1 cellular context compared by ENCODE assay signal in the genomic region with DNA sequence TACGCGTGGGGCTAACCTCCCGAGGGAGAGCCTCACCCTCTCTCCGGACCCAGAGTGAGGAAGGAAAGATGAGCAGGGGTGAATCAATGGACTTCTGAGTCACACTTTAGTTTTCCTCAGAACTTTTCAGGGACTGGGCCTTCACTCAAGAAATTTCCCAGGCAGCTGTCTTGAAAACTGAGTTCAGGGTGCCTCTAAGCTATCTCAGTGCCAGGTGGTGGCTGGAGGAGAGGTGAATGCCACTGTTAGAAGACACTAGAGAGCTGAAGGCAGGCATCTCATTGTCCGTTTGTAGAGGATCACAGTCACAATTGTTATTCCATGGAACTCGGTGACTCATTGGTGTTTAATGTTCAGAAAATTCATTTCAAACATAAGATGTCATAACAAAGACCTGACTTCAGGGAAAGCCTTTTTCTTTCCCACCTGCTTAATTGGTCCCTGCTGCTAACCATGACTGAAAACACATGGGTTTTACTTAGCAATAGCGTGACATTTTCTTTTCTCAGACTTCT.
TF ChIP-seq lines count a peak whose summit lies in the region.

No MANE protein-coding gene starts in this region.

TF ChIP-seq in SK-N-SH treated with all-trans-retinoic acid at 6 μM for 48 hours, 23 proteins besides CTCF, POLR2A, EP300 and RAD21:
- TF ChIP-seq, protein P1, sequence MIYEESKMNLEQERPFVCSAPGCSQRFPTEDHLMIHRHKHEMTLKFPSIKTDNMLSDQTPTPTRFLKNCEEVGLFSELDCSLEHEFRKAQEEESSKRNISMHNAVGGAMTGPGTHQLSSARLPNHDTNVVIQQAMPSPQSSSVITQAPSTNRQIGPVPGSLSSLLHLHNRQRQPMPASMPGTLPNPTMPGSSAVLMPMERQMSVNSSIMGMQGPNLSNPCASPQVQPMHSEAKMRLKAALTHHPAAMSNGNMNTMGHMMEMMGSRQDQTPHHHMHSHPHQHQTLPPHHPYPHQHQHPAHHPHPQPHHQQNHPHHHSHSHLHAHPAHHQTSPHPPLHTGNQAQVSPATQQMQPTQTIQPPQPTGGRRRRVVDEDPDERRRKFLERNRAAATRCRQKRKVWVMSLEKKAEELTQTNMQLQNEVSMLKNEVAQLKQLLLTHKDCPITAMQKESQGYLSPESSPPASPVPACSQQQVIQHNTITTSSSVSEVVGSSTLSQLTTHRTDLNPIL (CRISPR knock-in tag; IDR thresholded peaks at IDR 0.05; ENCODE audit: low read depth): no peak
- TF ChIP-seq ZNF8 (CRISPR knock-in tag; IDR thresholded peaks at IDR 0.05): no peak
- no peak for TF ChIP-seq ZC3H10 (CRISPR knock-in tag; IDR thresholded peaks at IDR 0.05)
- no peak for TF ChIP-seq ZNF70 (CRISPR knock-in tag; IDR thresholded peaks at IDR 0.05)
- no peak for TF ChIP-seq CSDC2 (CRISPR knock-in tag; IDR thresholded peaks at IDR 0.05)
- no peak for TF ChIP-seq PPARA (CRISPR knock-in tag; IDR thresholded peaks at IDR 0.05; ENCODE audit: borderline replicate concordance)
- TF ChIP-seq, protein P2, sequence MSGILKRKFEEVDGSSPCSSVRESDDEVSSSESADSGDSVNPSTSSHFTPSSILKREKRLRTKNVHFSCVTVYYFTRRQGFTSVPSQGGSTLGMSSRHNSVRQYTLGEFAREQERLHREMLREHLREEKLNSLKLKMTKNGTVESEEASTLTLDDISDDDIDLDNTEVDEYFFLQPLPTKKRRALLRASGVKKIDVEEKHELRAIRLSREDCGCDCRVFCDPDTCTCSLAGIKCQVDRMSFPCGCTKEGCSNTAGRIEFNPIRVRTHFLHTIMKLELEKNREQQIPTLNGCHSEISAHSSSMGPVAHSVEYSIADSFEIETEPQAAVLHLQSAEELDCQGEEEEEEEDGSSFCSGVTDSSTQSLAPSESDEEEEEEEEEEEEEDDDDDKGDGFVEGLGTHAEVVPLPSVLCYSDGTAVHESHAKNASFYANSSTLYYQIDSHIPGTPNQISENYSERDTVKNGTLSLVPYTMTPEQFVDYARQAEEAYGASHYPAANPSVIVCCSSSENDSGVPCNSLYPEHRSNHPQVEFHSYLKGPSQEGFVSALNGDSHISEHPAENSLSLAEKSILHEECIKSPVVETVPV (CRISPR knock-in tag; IDR thresholded peaks at IDR 0.05): no peak
- TF ChIP-seq TCF4 (CRISPR knock-in tag; IDR thresholded peaks at IDR 0.05; ENCODE audit: borderline replicate concordance): no peak
- no peak for TF ChIP-seq POU6F1 (CRISPR knock-in tag; IDR thresholded peaks at IDR 0.05; ENCODE audit: borderline replicate concordance, low read depth)
- TF ChIP-seq TOX (CRISPR knock-in tag; IDR thresholded peaks at IDR 0.05; ENCODE audit: borderline replicate concordance): no peak
- TF ChIP-seq ZFP30 (CRISPR knock-in tag; IDR thresholded peaks at IDR 0.05): no peak
- TF ChIP-seq ESRRG (CRISPR knock-in tag; IDR thresholded peaks at IDR 0.05): no peak
- no peak for TF ChIP-seq OSR1 (CRISPR knock-in tag; IDR thresholded peaks at IDR 0.05)
- no peak for TF ChIP-seq GLIS3 (CRISPR knock-in tag; IDR thresholded peaks at IDR 0.05)
- TF ChIP-seq ZFP3 (CRISPR knock-in tag; IDR thresholded peaks at IDR 0.05): no peak
TF ChIP-seq in SK-N-SH treated with all-trans-retinoic acid at 6 μM for 48 hours: peak in this region for 0.
